In genomic region chr6:42969934-42970333, GRCh38 we compare ENCODE assay signal across 16 cellular contexts. TPM values are rescaled to one million over a fixed set of nuclear protein-coding genes. Genes with fewer than 3 reads are reported as not detected.
"Had no signal": no experiment of that assay in that cellular context is flagged by ENCODE, and none has a peak within 500 bp of the region (broad histone marks: within the 10 kb centered on the region; RNA-seq: fewer than 3 reads in every experiment).

No MANE protein-coding gene starts in this region.

- H3K9me3 Mint-ChIP-seq: dendritic cell treated with granulocyte-macrophage colony-stimulating factor and Interleukin-4, amounts not matched to agents 40 ng/mL and 50 ng/mL, for 4 days; naive thymus-derived CD4-positive, alpha-beta T cell had no signal

- ATAC-seq: heart left ventricle; left colon; naive thymus-derived CD4-positive, alpha-beta T cell had no signal

- H3K27ac ChIP-seq: heart left ventricle, stomach, thoracic aorta had no signal

- H3K9me3 ChIP-seq: heart left ventricle, stomach, thoracic aorta had no signal

- H3K27me3 ChIP-seq: heart left ventricle, stomach had no signal

- H3K4me3 ChIP-seq: heart left ventricle, stomach, thoracic aorta had no signal

- H3K27ac Mint-ChIP-seq: dendritic cell treated with granulocyte-macrophage colony-stimulating factor and Interleukin-4, amounts not matched to agents 40 ng/mL and 50 ng/mL, for 4 days had no signal

- H3K4me3 Mint-ChIP-seq: dendritic cell treated with granulocyte-macrophage colony-stimulating factor and Interleukin-4, amounts not matched to agents 40 ng/mL and 50 ng/mL, for 4 days; naive thymus-derived CD4-positive, alpha-beta T cell had no signal

- H3K27me3 Mint-ChIP-seq: dendritic cell treated with granulocyte-macrophage colony-stimulating factor and Interleukin-4, amounts not matched to agents 40 ng/mL and 50 ng/mL, for 4 days; naive thymus-derived CD4-positive, alpha-beta T cell had no signal

- DNase-seq: heart left ventricle; hippocampal formation; left colon; mammary epithelial cell; naive thymus-derived CD4-positive, alpha-beta T cell; small intestine; stimulated activated CD4-positive, alpha-beta T cell treated with anti-CD3 and anti-CD28 coated beads, Interleukin-12 subunit alpha, Interleukin-12 subunit beta, amount 100 ng/mL, for 4 hours; stimulated activated naive CD4-positive, alpha-beta T cell; stomach; substantia nigra; trophoblast cell had no signal

RNA-seq across cellular contexts. Expression of gene GNMT, which starts 9.4 kb away (rescaled TPM):
- total RNA-seq: frontal cortex, glomerular endothelial cell, kidney epithelial cell had no signal
- polyA plus RNA-seq: naive thymus-derived CD4-positive, alpha-beta T cell had no signal
